In the genomic region with DNA sequence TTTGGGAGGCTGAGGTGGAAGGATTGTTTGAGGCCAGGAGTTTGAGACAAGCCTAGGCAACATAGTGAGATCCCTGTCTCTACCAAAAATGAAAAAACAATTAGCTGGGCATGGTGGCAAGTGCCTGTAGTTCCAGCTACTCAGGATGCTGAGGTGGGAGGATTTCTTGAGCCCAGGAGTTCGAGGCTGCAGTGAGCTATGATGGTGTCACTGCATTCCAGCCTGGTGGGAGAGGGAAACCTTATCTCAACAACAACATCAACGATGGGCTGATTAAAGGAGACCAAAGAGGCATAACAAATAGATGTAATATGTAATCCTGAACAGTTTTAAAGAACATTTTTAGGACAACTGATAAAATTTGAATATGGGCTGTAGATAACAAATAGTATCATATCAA, we compare ENCODE assay signal across 1 cellular context.
TF ChIP-seq lines count a peak whose summit lies in the region.

No MANE protein-coding gene starts in this region.

TF ChIP-seq in HepG2, 621 proteins besides CTCF, POLR2A, EP300 and RAD21:
- TF ChIP-seq TEAD3 (CRISPR knock-in tag; optimal IDR thresholded peaks at IDR 0.05; ENCODE audit: borderline replicate concordance) (peak; percentile 29), RARA (CRISPR knock-in tag; IDR thresholded peaks at IDR 0.05) (no peak)
- TF ChIP-seq, protein P1, sequence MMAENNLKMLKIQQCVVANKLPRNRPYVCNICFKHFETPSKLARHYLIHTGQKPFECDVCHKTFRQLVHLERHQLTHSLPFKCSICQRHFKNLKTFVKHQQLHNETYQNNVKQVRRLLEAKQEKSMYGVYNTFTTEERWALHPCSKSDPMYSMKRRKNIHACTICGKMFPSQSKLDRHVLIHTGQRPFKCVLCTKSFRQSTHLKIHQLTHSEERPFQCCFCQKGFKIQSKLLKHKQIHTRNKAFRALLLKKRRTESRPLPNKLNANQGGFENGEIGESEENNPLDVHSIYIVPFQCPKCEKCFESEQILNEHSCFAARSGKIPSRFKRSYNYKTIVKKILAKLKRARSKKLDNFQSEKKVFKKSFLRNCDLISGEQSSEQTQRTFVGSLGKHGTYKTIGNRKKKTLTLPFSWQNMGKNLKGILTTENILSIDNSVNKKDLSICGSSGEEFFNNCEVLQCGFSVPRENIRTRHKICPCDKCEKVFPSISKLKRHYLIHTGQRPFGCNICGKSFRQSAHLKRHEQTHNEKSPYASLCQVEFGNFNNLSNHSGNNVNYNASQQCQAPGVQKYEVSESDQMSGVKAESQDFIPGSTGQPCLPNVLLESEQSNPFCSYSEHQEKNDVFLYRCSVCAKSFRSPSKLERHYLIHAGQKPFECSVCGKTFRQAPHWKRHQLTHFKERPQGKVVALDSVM (CRISPR knock-in tag; IDR thresholded peaks at IDR 0.05) = peak; percentile 45; the same call in 1 of the 2 replicates
TF ChIP-seq in HepG2: peak in this region for 2.
